Comparison of ENCODE assay signal across 23 cellular contexts in the genomic region with DNA sequence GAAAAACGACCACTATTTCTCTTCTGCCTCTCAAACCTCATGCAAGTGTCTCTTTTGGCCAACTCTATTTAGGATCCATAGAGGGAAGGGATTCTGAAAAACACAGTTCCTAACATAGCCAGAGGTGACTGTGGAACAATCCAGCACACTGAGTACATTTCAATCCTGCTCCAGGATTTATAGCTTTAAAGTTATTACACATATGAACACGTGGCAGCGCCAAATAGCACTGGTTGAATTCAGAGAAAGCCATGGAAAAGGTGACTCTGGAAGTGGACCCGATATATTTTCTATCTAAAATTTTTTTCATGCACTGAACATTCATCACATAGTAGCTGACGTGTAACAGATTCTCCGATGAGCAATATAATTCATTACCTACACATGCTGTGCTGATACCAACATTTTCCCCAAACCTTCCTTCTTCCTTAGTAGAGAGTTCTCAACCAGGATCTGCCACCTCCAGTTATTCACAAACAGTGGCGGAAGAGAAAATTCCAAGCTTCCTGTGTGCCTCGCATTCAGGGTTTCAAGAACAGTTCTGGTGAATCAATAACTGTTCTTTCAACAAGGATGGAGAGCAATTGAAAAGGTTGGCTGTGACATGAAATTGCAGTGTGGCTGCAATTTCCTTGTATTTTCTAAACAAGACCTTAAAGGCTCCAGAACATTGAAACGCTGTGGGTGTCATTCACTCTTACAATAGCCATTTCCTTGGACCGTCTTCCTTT. TPM values are rescaled to one million over a fixed set of nuclear protein-coding genes. Genes with fewer than 3 reads are reported as not detected.
"Had no signal": no experiment of that assay in that cellular context is flagged by ENCODE, and none has a peak within 500 bp of the region (broad histone marks: within the 10 kb centered on the region; RNA-seq: fewer than 3 reads in every experiment).

No MANE protein-coding gene starts in this region.

- H3K27me3 Mint-ChIP-seq: activated CD4-positive, alpha-beta T cell treated with anti-CD3 and anti-CD28 coated beads, Interleukin-2, amount 10 ng/mL, durations not matched to agents 7 days and 5 days; activated naive CD8-positive, alpha-beta T cell; progenitor cell of endocrine pancreas; stimulated activated naive CD8-positive, alpha-beta T cell treated with anti-CD3 and anti-CD28 coated beads, Interleukin-15, Interleukin-2, amounts not matched to agents 100 ng/mL and 50 ng/mL, for 24 hours; type B pancreatic cell had no signal

- H3K4me1 Mint-ChIP-seq: activated CD4-positive, alpha-beta T cell treated with anti-CD3 and anti-CD28 coated beads, Interleukin-2, amount 10 ng/mL, durations not matched to agents 7 days and 5 days; T-cell had no signal

- ATAC-seq: right cardiac atrium had no signal

- H3K27me3 ChIP-seq: esophagus muscularis mucosa, suprapubic skin had no signal

- H3K36me3 Mint-ChIP-seq: activated naive CD8-positive, alpha-beta T cell; T-cell; type B pancreatic cell had no signal

- H3K4me1 ChIP-seq: esophagus muscularis mucosa, suprapubic skin had no signal

- H3K4me3 Mint-ChIP-seq: activated CD4-positive, alpha-beta T cell treated with anti-CD3 and anti-CD28 coated beads, Interleukin-2, amount 10 ng/mL, durations not matched to agents 7 days and 5 days; activated naive CD8-positive, alpha-beta T cell; nephron progenitor cell; stimulated activated naive CD8-positive, alpha-beta T cell treated with anti-CD3 and anti-CD28 coated beads, Interleukin-15, Interleukin-2, amounts not matched to agents 100 ng/mL and 50 ng/mL, for 24 hours; T-cell; type B pancreatic cell had no signal

- H3K9me3 Mint-ChIP-seq: activated CD4-positive, alpha-beta T cell treated with anti-CD3 and anti-CD28 coated beads, Interleukin-2, amount 10 ng/mL, durations not matched to agents 7 days and 5 days; nephron progenitor cell; stimulated activated naive CD8-positive, alpha-beta T cell treated with anti-CD3 and anti-CD28 coated beads, Interleukin-15, Interleukin-2, amounts not matched to agents 100 ng/mL and 50 ng/mL, for 24 hours; T-cell; type B pancreatic cell had no signal

- H3K4me3 ChIP-seq: esophagus muscularis mucosa, lung, skin epidermis, suprapubic skin had no signal

- H3K9me3 ChIP-seq: esophagus muscularis mucosa, suprapubic skin had no signal

- H3K36me3 ChIP-seq: esophagus muscularis mucosa, suprapubic skin had no signal

- H3K27ac ChIP-seq: esophagus muscularis mucosa, skin epidermis, suprapubic skin had no signal

- DNase-seq: activated CD4-positive, alpha-beta T cell treated with anti-CD3 and anti-CD28 coated beads, Interleukin-2, amount 10 ng/mL, durations not matched to agents 7 days and 5 days; activated CD8-positive, alpha-beta memory T cell treated with anti-CD3 and anti-CD28 coated beads, Interleukin-2, amount 50 U/mL, for 4 hours; activated gamma-delta T cell treated with Interleukin-2 at 50 U/mL for 16 hours; dermis blood vessel endothelial cell; effector memory CD4-positive, alpha-beta T cell; midbrain; nephron progenitor cell; occipital lobe; right cardiac atrium; stimulated activated CD4-positive, alpha-beta T cell treated with anti-CD3 and anti-CD28 coated beads, Interleukin-15, amount 100 ng/mL, for 24 hours; stimulated activated CD4-positive, alpha-beta T cell treated with anti-CD3 and anti-CD28 coated beads, Interleukin-2, amount 100 ng/mL, for 48 hours; T-cell had no signal

- H3K27ac Mint-ChIP-seq: activated CD4-positive, alpha-beta T cell treated with anti-CD3 and anti-CD28 coated beads, Interleukin-2, amount 10 ng/mL, durations not matched to agents 7 days and 5 days; activated naive CD8-positive, alpha-beta T cell; progenitor cell of endocrine pancreas; stimulated activated naive CD8-positive, alpha-beta T cell treated with anti-CD3 and anti-CD28 coated beads, Interleukin-15, Interleukin-2, amounts not matched to agents 100 ng/mL and 50 ng/mL, for 24 hours; T-cell had no signal

RNA-seq across cellular contexts. Expression of a gene that starts 25.7 kb away (rescaled TPM):
- total RNA-seq: activated CD4-positive, alpha-beta T cell treated with anti-CD3 and anti-CD28 coated beads, Interleukin-2, amount 10 ng/mL, durations not matched to agents 7 days and 5 days; chondrocyte; dermis blood vessel endothelial cell; endothelial cell of umbilical vein; myocyte; suprapubic skin had no signal
- polyA plus RNA-seq: endothelial cell of umbilical vein had no signal
